ENCODE assay signal across 37 cellular contexts in the genomic region with DNA sequence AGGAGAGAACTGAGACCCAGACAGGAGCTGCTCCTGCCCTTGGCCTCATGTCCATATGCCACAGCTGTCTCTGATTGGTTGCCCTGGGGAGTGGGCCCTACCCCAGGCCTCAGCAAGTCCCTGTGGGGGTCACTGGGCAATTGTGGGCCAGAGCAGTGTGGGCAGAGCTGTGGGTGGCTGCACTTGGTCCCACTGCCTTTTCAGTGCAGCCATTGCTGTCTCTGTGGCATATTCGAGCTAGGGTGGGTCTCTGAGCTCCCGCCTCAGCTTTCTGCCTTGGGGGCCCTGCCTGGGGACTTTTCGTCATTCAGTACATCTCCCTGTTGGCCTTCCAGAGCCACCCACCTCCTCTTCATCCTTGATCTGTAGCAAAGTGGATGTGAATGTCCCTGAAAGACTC.
DNase-seq lines count a peak whose midpoint lies in the region; ATAC-seq, FAIRE-seq and TF ChIP-seq lines count a peak whose summit lies in the region.
"Had no signal": no experiment of that assay in that cellular context is flagged by ENCODE, and none has a peak within 500 bp of the region (broad histone marks: within the 10 kb centered on the region; RNA-seq: fewer than 3 reads in every experiment).

No MANE protein-coding gene starts in this region.

- H2BK5ac ChIP-seq in neuronal stem cell (ENCODE audit: low read length), result no peak overlapping the region

- H3K23ac ChIP-seq in neuronal stem cell (ENCODE audit: low read depth, low read length, poor library complexity), result no peak overlapping the region

- POLR2A ChIA-PET in HepG2 (lab: Yijun Ruan, JAX) (no interaction called here), activated B cell treated with CpG ODN at 0.5 μM for 24 hours (lab: Charles Lee) (no interaction called here)

- H3K27ac ChIP-seq in HepG2 (ENCODE audit: extremely low read length, insufficient read depth, low read length) (no peak overlapping the region), right lobe of liver (no peak overlapping the region), neuronal stem cell (replicated peaks; ENCODE audit: low read length) (no peak overlapping the region), osteoblast (ENCODE audit: low read depth, low read length) (no peak overlapping the region)
- H3K27ac ChIP-seq: 22Rv1; A549; BLaER1; BLaER1 treated with 17β-estradiol and CSF1 and Interleukin-3, amounts not matched to agents 10 nM and 100 nM; C4-2B had no signal

- TF ChIP-seq POLR2A in HepG2 (IDR thresholded peaks at IDR 0.05; ENCODE audit: insufficient read depth in 1 of 2, low read depth in 2 of 2, low read length in 2 of 2) (no peak), right lobe of liver (IDR thresholded peaks at IDR 0.05) (no peak)

- intact Hi-C loops in HepG2 (cut with micrococcal nuclease; ENCODE audit: unreplicated experiment), result no loop called here
- intact Hi-C loops in right lobe of liver (cut with DNase I), result no loop called here
- intact Hi-C loops in activated B cell treated with CpG ODN at 0.5 μM for 24 hours (cut with micrococcal nuclease), result no loop called here
- intact Hi-C loops in Right ventricle myocardium inferior (cut with DNase I), result no loop called here

- no peak overlapping the region for H2BK12ac ChIP-seq in neuronal stem cell (ENCODE audit: low read length)

- H3K9ac ChIP-seq in HepG2 (ENCODE audit: insufficient read depth, low read depth, low read length) (no peak overlapping the region), neuronal stem cell (ENCODE audit: low read depth, low read length, poor library complexity) (no peak overlapping the region)
- H3K9ac ChIP-seq: BLaER1; BLaER1 treated with 17β-estradiol and CSF1 and Interleukin-3, amounts not matched to agents 10 nM and 100 nM had no signal

- H2AFZ ChIP-seq in HepG2 (ENCODE audit: low read length) (no peak overlapping the region), neuronal stem cell (ENCODE audit: low read length) (no peak overlapping the region), osteoblast (ENCODE audit: low read length) (no peak overlapping the region)

- H2BK120ac ChIP-seq in neuronal stem cell (ENCODE audit: low read depth, low read length), result no peak overlapping the region

- H3K79me2 ChIP-seq in HepG2 (ENCODE audit: insufficient read depth, low read length), result no peaks in the 10 kb centered on the region
- H3K79me2 ChIP-seq in osteoblast (ENCODE audit: insufficient read depth, low read length), result no peaks in the 10 kb centered on the region

- H3K36me3 ChIP-seq in HepG2 (replicated peaks in 1 of 2; ENCODE audit: control insufficient read depth in 1 of 2, insufficient read depth in 2 of 2, low read length in 2 of 2), result no peaks in the 10 kb centered on the region
- H3K36me3 ChIP-seq in right lobe of liver, result no peaks in the 10 kb centered on the region
- H3K36me3 ChIP-seq in neuronal stem cell (replicated peaks in 1 of 2; ENCODE audit: control insufficient read depth in 2 of 2, insufficient read depth in 2 of 2, low read length in 2 of 2), result no peaks in the 10 kb centered on the region
- no peaks in the 10 kb centered on the region for H3K36me3 ChIP-seq in osteoblast (ENCODE audit: insufficient read depth, low read length)
- H3K36me3 ChIP-seq: BE2C; BLaER1; BLaER1 treated with 17β-estradiol and CSF1 and Interleukin-3, amounts not matched to agents 10 nM and 100 nM had no signal

- no peak for TF ChIP-seq EP300 in HepG2 (IDR thresholded peaks at IDR 0.05; ENCODE audit: low read depth in 2 of 2, low read length in 2 of 2)
- no peak for TF ChIP-seq EP300 in HepG2 (CRISPR knock-in tag; IDR thresholded peaks at IDR 0.05; ENCODE audit: borderline replicate concordance)

- peak overlapping the region; percentile 11 for H3K18ac ChIP-seq in neuronal stem cell (ENCODE audit: low read length)

- H3K9me3 Mint-ChIP-seq in activated B cell treated with CpG ODN at 0.5 μM for 24 hours, result no peaks in the 10 kb centered on the region
- H3K9me3 Mint-ChIP-seq: CD4-positive, alpha-beta memory T cell; CD4-positive, alpha-beta T cell; CD4-positive, CD25-positive, alpha-beta regulatory T cell; CD8-positive, alpha-beta memory T cell; CD8-positive, alpha-beta T cell had no signal

- H3K27me3 ChIP-seq in HepG2 (ENCODE audit: control insufficient read depth in 1 of 2, insufficient read depth in 2 of 2, low read length in 2 of 2) (no peaks in the 10 kb centered on the region), right lobe of liver (no peaks in the 10 kb centered on the region), neuronal stem cell (ENCODE audit: control insufficient read depth in 3 of 3, insufficient read depth in 3 of 3, low read depth in 1 of 3, low read length in 3 of 3) (no peaks in the 10 kb centered on the region), osteoblast (ENCODE audit: insufficient read depth, low read length) (no peaks in the 10 kb centered on the region)
- H3K27me3 ChIP-seq: BE2C; BLaER1; BLaER1 treated with 17β-estradiol and CSF1 and Interleukin-3, amounts not matched to agents 10 nM and 100 nM had no signal

- H3K14ac ChIP-seq in neuronal stem cell (ENCODE audit: low read length), result no peak overlapping the region

- H3K9me3 ChIP-seq in HepG2 (ENCODE audit: low read length) (no peaks in the 10 kb centered on the region), right lobe of liver (no peaks in the 10 kb centered on the region), neuronal stem cell (replicated peaks in 1 of 2; ENCODE audit: control insufficient read depth in 2 of 2, insufficient read depth in 1 of 2, low read depth in 1 of 2, low read length in 2 of 2) (peaks cover 0 to 8% of the 10 kb centered on the region in 2 donors), osteoblast (ENCODE audit: low read depth, low read length) (no peaks in the 10 kb centered on the region)
- H3K9me3 ChIP-seq: A549, BE2C, Caco-2 had no signal

- no peaks in the 10 kb centered on the region for H3K79me1 ChIP-seq in neuronal stem cell (ENCODE audit: low read depth, low read length)

- TF ChIP-seq CTCF in HepG2 (CRISPR knock-in tag; IDR thresholded peaks at IDR 0.05) (no peak), right lobe of liver (IDR thresholded peaks at IDR 0.05) (no peak), activated B cell treated with CpG ODN at 0.5 μM for 24 hours (IDR thresholded peaks at IDR 0.05) (no peak), osteoblast (IDR thresholded peaks at IDR 0.05; ENCODE audit: extremely low read depth, low read depth, low read length) (no peak)

- CTCF ChIA-PET in HepG2 (lab: Yijun Ruan, JAX; ENCODE audit: low intra/inter-chr PET ratio, low total read pairs), result no interaction called here
- CTCF ChIA-PET in activated B cell treated with CpG ODN at 0.5 μM for 24 hours (lab: Charles Lee), result no interaction called here

- no peak overlapping the region for H2BK15ac ChIP-seq in neuronal stem cell (ENCODE audit: low read length)

- H3K4me3 ChIP-seq in HepG2 (replicated peaks in 1 of 3; ENCODE audit: insufficient read depth in 1 of 3, low read depth in 2 of 3, low read length in 3 of 3) (no peak overlapping the region), right lobe of liver (no peak overlapping the region), neuronal stem cell (ENCODE audit: low read length in 2 of 2) (no peak overlapping the region), osteoblast (ENCODE audit: insufficient read depth, low read length) (no peak overlapping the region)
- H3K4me3 ChIP-seq: A549; BLaER1; BLaER1 treated with 17β-estradiol and CSF1 and Interleukin-3, amounts not matched to agents 10 nM and 100 nM had no signal

- H3K4me3 Mint-ChIP-seq in activated B cell treated with CpG ODN at 0.5 μM for 24 hours, result no peak overlapping the region
- H3K4me3 Mint-ChIP-seq: B cell; CD14-positive monocyte; CD4-positive, alpha-beta memory T cell; CD4-positive, alpha-beta T cell; CD4-positive, CD25-positive, alpha-beta regulatory T cell; CD8-positive, alpha-beta memory T cell; CD8-positive, alpha-beta T cell had no signal

- H3K4me1 ChIP-seq in HepG2 (ENCODE audit: insufficient read depth, low read length), result peaks cover 7% of the 10 kb centered on the region
- no peaks in the 10 kb centered on the region for H3K4me1 ChIP-seq in right lobe of liver
- H3K4me1 ChIP-seq in neuronal stem cell (ENCODE audit: control insufficient read depth in 2 of 2, insufficient read depth in 1 of 2, low read depth in 1 of 2, low read length in 2 of 2), result peaks cover 0 to 2% of the 10 kb centered on the region in 2 donors
- no peaks in the 10 kb centered on the region for H3K4me1 ChIP-seq in osteoblast (ENCODE audit: insufficient read depth, low read length)
- H3K4me1 ChIP-seq: A549; BE2C; BLaER1; BLaER1 treated with 17β-estradiol and CSF1 and Interleukin-3, amounts not matched to agents 10 nM and 100 nM; Caco-2 had no signal

- DNase-seq in HepG2 (ENCODE audit: low spot score), result no peak
- no peak for DNase-seq in right lobe of liver
- peak; percentile 2 for DNase-seq in activated B cell treated with CpG ODN at 0.5 μM for 24 hours
- DNase-seq in neuronal stem cell (ENCODE audit: low spot score), result no peak
- DNase-seq in osteoblast (ENCODE audit: insufficient read length, low spot score, missing footprints), result peak; percentile 50
- no peak for DNase-seq in mesenteric fat pad (ENCODE audit: low spot score)
- no peak for DNase-seq in cerebellum (ENCODE audit: low spot score)
- DNase-seq in Right ventricle myocardium inferior (ENCODE audit: missing footprints), result no peak
- DNase-seq: 8988T; ACHN; AML-193; BE2C; C1 segment of cervical spinal cord; Caco-2; Calu3; CD4-positive, alpha-beta memory T cell; CD4-positive, alpha-beta T cell; CD4-positive, CD25-positive, alpha-beta regulatory T cell; CD8-positive, alpha-beta memory T cell; CD8-positive, alpha-beta T cell; COR-L47; DMS 273 treated with DMSO at 0.1 percent for 48 hours; DMS153; DMS53; DMS79; DMS79 treated with DMSO at 0.1 percent for 48 hours; DND-41; EL had no signal

- H3K4ac ChIP-seq in neuronal stem cell (ENCODE audit: low read length), result no peak overlapping the region

- H4K20me1 ChIP-seq in HepG2 (ENCODE audit: insufficient read depth, low read length) (no peaks in the 10 kb centered on the region), osteoblast (ENCODE audit: insufficient read depth, low read length) (no peaks in the 10 kb centered on the region)
- H4K20me1 ChIP-seq: BLaER1; BLaER1 treated with 17β-estradiol and CSF1 and Interleukin-3, amounts not matched to agents 10 nM and 100 nM had no signal

- no CpG with 5 or more reads among the region's 3 CpGs for whole genome bisulfite sequencing in HepG2 (ENCODE audit: low lambda C conversion rate)
- WGBS in right lobe of liver (ENCODE audit: insufficient coverage, low coverage, low lambda C conversion rate, missing lambda C conversion rate), result no CpG with 5 or more reads among the region's 3 CpGs
- WGBS in neuronal stem cell (ENCODE audit: extremely low coverage in 2 of 2, insufficient read length in 2 of 2, insufficient replicate concordance in 1 of 2), 2 donors, result no CpG with 5 or more reads among the region's 3 CpGs

- H4K8ac ChIP-seq in neuronal stem cell (ENCODE audit: low read depth, low read length), result no peak overlapping the region

- no peak overlapping the region for H4K91ac ChIP-seq in neuronal stem cell (ENCODE audit: low read depth, low read length, poor library complexity)

- H3K4me2 ChIP-seq in HepG2 (ENCODE audit: low read depth, low read length) (no peak overlapping the region), neuronal stem cell (ENCODE audit: insufficient read depth, low read length, poor library complexity, severe bottlenecking) (no peak overlapping the region), osteoblast (ENCODE audit: insufficient read depth, low read length) (no peak overlapping the region)
- H3K4me2 ChIP-seq: A549; BLaER1; BLaER1 treated with 17β-estradiol and CSF1 and Interleukin-3, amounts not matched to agents 10 nM and 100 nM had no signal

- no peaks in the 10 kb centered on the region for H3K4me1 Mint-ChIP-seq in activated B cell treated with CpG ODN at 0.5 μM for 24 hours
- H3K4me1 Mint-ChIP-seq: B cell; CD14-positive monocyte; CD4-positive, alpha-beta memory T cell; CD4-positive, CD25-positive, alpha-beta regulatory T cell; CD8-positive, alpha-beta memory T cell had no signal

- no peak for FAIRE-seq in HepG2 (lab: Jason Lieb, UNC)
- FAIRE-seq: A204.1, A549, D721Med had no signal

- no peak overlapping the region for H2AK5ac ChIP-seq in neuronal stem cell (ENCODE audit: low read depth, low read length)

- H3K27ac Mint-ChIP-seq in activated B cell treated with CpG ODN at 0.5 μM for 24 hours, result no peak overlapping the region
- H3K27ac Mint-ChIP-seq: B cell; CD14-positive monocyte; CD4-positive, alpha-beta memory T cell; CD4-positive, alpha-beta T cell; CD4-positive, CD25-positive, alpha-beta regulatory T cell; CD8-positive, alpha-beta memory T cell; CD8-positive, alpha-beta T cell had no signal

- BruUV-seq in HepG2 (replicated peaks; lab: Mats Ljungman, UMichigan), result no TSS peak

- in situ Hi-C loops in HepG2 (cut with HindIII; ENCODE audit: extremely low pct_ligation_motif_present, low pct_unique_long_range_greater_than_20kb), result no loop called here

- ATAC-seq in HepG2 (no peak), right lobe of liver (no peak), activated B cell treated with CpG ODN at 0.5 μM for 24 hours (ENCODE audit: low read depth) (no peak), Right ventricle myocardium inferior (no peak)
- ATAC-seq: A549; CD8-positive, alpha-beta T cell had no signal

- H3K27me3 Mint-ChIP-seq in activated B cell treated with CpG ODN at 0.5 μM for 24 hours, result no peaks in the 10 kb centered on the region
- H3K27me3 Mint-ChIP-seq: B cell; CD4-positive, alpha-beta memory T cell; CD4-positive, alpha-beta T cell; CD4-positive, CD25-positive, alpha-beta regulatory T cell had no signal

- TF ChIP-seq RAD21 in HepG2 (CRISPR knock-in tag; IDR thresholded peaks at IDR 0.05), result no peak

- H3K36me3 Mint-ChIP-seq in activated B cell treated with CpG ODN at 0.5 μM for 24 hours (ENCODE audit: low read depth), result no peaks in the 10 kb centered on the region
- H3K36me3 Mint-ChIP-seq: CD14-positive monocyte; CD4-positive, alpha-beta memory T cell; CD4-positive, CD25-positive, alpha-beta regulatory T cell; CD8-positive, alpha-beta memory T cell; CD8-positive, alpha-beta T cell had no signal

Comparison
In these comparisons a context has a peak if more than half of its experiments do, and no peak if none do; other contexts are left out.
1. DNase-seq: peak in activated B cell treated with CpG ODN at 0.5 μM for 24 hours (single experiment) and osteoblast (single experiment); none in HepG2 (single experiment), right lobe of liver (0 of 3), neuronal stem cell (single experiment), mesenteric fat pad (single experiment), cerebellum (single experiment) and Right ventricle myocardium inferior (single experiment).